In genomic region chr15:99556578-99556977, GRCh38 we compare ENCODE assay signal across 20 cellular contexts.
"Had no signal": no experiment of that assay in that cellular context is flagged by ENCODE, and none has a peak within 500 bp of the region (broad histone marks: within the 10 kb centered on the region; RNA-seq: fewer than 3 reads in every experiment).

No MANE protein-coding gene starts in this region.

- H3K4me3 ChIP-seq: MG63 had no signal

- H3K27me3 ChIP-seq: MG63 had no signal

- H3K27ac ChIP-seq: HL-60 had no signal

- H3K9ac ChIP-seq: SK-N-SH had no signal

- H3K4me3 Mint-ChIP-seq: T-cell had no signal

- H3K9me3 ChIP-seq: MG63, SK-N-SH had no signal

- H3K4me2 ChIP-seq: SK-N-SH had no signal

- H3K36me3 Mint-ChIP-seq: T-cell had no signal

- DNase-seq: Karpas-422, KG1, MG63, NCI-H1092 treated with DMSO at 0.1 percent for 48 hours, NCI-H1436, NCI-H187, NCI-H2029, NCI-H2081 treated with DMSO at 0.1 percent for 48 hours, NCI-H226, NCI-H446, NCI-H510A, NCI-H774, RPMI8226, SHP77, SW 1271, T-cell had no signal

- H3K27ac Mint-ChIP-seq: T-cell had no signal

- FAIRE-seq: HTR-8/SVneo, RCC 7860 had no signal

- ATAC-seq: T-cell had no signal

- H3K36me3 ChIP-seq: MG63 had no signal

- H3K9me3 Mint-ChIP-seq: T-cell had no signal
